ENCODE assay signal across 9 cellular contexts in the genomic region with DNA sequence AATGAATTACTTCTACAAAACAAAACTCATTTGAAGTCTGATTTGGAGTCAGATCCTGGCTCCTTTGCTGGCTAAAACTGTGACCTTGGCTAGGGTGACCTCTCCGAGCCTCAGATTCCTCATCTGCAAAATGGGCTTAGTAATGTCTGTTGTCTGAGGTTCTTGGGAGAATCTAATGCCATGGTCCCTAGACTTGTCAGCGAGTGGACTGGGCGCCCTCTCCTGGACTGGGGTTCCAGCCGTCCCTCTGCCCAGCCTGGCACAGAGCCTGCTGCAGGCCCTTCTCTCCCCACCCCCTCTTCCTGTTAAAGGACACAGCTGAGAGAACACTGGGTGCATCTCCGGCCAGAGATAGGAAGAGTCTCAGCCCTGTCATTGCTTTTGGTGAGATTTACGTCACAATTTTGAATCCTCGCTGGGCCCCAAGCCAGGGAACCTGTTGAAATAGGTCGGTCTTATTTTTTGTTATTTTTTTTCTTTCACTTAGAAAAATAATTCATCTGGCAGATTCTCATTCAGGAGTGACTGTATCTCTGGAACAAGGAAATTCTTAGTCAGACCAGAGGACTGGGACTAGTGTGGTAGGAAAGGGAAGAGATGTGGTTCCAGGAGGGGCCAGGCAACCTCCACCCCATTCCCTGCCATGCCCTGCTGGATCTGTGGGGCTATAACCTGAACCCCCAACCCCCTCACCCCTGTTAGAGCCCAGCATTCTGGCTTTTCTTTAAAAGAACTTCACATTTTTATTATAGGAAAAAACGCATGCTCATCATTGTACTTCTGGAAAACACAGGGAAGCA. TPM values are rescaled to one million over a fixed set of nuclear protein-coding genes. Genes with fewer than 3 reads are reported as not detected.
DNase-seq lines count a peak whose midpoint lies in the region; ATAC-seq and TF ChIP-seq lines count a peak whose summit lies in the region.
"Had no signal": no experiment of that assay in that cellular context is flagged by ENCODE, and none has a peak within 500 bp of the region (broad histone marks: within the 10 kb centered on the region; RNA-seq: fewer than 3 reads in every experiment).

No MANE protein-coding gene starts in this region.

- DNase-seq in NCI-H146 treated with DMSO at 0.1 percent for 48 hours (lab: John Stamatoyannopoulos, UW; ENCODE audit: unreplicated experiment) (peak; percentile 0), NCI-H146 (lab: John Stamatoyannopoulos, UW) (no peak), WTC11 (ENCODE audit: low spot score) (peak; percentile 31), heart right ventricle (peak; percentile 66 to 68), DMS79 treated with DMSO at 0.1 percent for 48 hours (lab: John Stamatoyannopoulos, UW) (no peak), NCI-H82 (lab: John Stamatoyannopoulos, UW) (no peak)

- H3K4me3 Mint-ChIP-seq in WTC11: no peak overlapping the region

- ATAC-seq in HG03432 (IDR thresholded peaks at IDR 0.05; ENCODE audit: unreplicated experiment) (peak; percentile 31), WTC11 (peak; percentile 55), heart right ventricle (peak; percentile 35 to 84 (median 68))

- H3K27me3 ChIP-seq in heart right ventricle (no peaks in the 10 kb centered on the region), skeletal muscle satellite cell (ENCODE audit: control insufficient read depth, insufficient read depth, low read length) (no peaks in the 10 kb centered on the region)

- H3K27me3 Mint-ChIP-seq in WTC11 (ENCODE audit: low read depth): no peaks in the 10 kb centered on the region

- peaks cover 3 to 36% (median 29%) of the 10 kb centered on the region in 9 donors for H3K4me1 ChIP-seq in heart right ventricle
- H3K4me1 ChIP-seq in skeletal muscle satellite cell (ENCODE audit: control insufficient read depth, insufficient read depth, low read length): peaks cover 32% of the 10 kb centered on the region

- H3K9ac ChIP-seq in skeletal muscle satellite cell (ENCODE audit: low read depth, low read length): peak overlapping the region; percentile 83

- no peaks in the 10 kb centered on the region for H3K9me3 Mint-ChIP-seq in WTC11

- H3K36me3 Mint-ChIP-seq in WTC11: peaks cover 39% of the 10 kb centered on the region

- no peak overlapping the region for H3K27ac Mint-ChIP-seq in WTC11

- POLR2A ChIA-PET in WTC11 (lab: Charles Lee): no interaction called here

- peak overlapping the region; percentile 50 for H3K4me2 ChIP-seq in skeletal muscle satellite cell (ENCODE audit: low read length)

- intact Hi-C loops in heart right ventricle (cut with DNase I): no loop called here

- H3K9me3 ChIP-seq in heart right ventricle (no peaks in the 10 kb centered on the region), skeletal muscle satellite cell (replicated peaks; ENCODE audit: low read length) (no peaks in the 10 kb centered on the region)

- H3K4me3 ChIP-seq in heart right ventricle (no peak overlapping the region), skeletal muscle satellite cell (ENCODE audit: low read length) (no peak overlapping the region)

- TF ChIP-seq CTCF in WTC11 (IDR thresholded peaks at IDR 0.05): no peak
- TF ChIP-seq CTCF in heart right ventricle (IDR thresholded peaks at IDR 0.05): peak in 7 of 9 donors; percentile 7 to 51 (median 27)

- peaks cover 0 to 56% (median 4%) of the 10 kb centered on the region in 9 donors for H3K36me3 ChIP-seq in heart right ventricle
- H3K36me3 ChIP-seq in skeletal muscle satellite cell (ENCODE audit: insufficient read depth, low read length): peaks cover 35% of the 10 kb centered on the region

- peaks cover 12% of the 10 kb centered on the region for H3K4me1 Mint-ChIP-seq in WTC11

- H3K27ac ChIP-seq in heart right ventricle: peak overlapping the region; percentile 33 to 80 (median 60)
- H3K27ac ChIP-seq: C4-2B had no signal

- CTCF ChIA-PET in WTC11 (lab: Charles Lee): interaction anchor here (1.0 to 1.6 kb wide), 3 partner anchors 9 to 196 kb away, joined by 3 to 6 read pairs (median 4); no protein-coding TSS in a partner anchor

- 61 to 69% methylated on average over 9 of the region's 9 CpGs for WGBS in heart right ventricle, 2 donors

TF ChIP-seq in WTC11, 78 proteins besides CTCF, POLR2A, EP300 and RAD21:
- TF ChIP-seq ESRRA (CRISPR knock-in tag; IDR thresholded peaks at IDR 0.05; ENCODE audit: borderline replicate concordance): peak; percentile 85; the same call in 1 of the 2 replicates
- TF ChIP-seq ZNF317 (CRISPR knock-in tag; IDR thresholded peaks at IDR 0.05; ENCODE audit: borderline replicate concordance, low read depth): no peak
- no peak for TF ChIP-seq TP53 (CRISPR knock-in tag; IDR thresholded peaks at IDR 0.05)

RNA-seq across cellular contexts. Expression of a gene that starts 48.2 kb away (rescaled TPM):
- 46.2 to 52.2 TPM (median 51.9 TPM) in 3 replicates for total RNA-seq in WTC11 (2021)
- 10 to 100 TPM; 23.2 to 33.7 (median 28.9) TPM for total RNA-seq in heart right ventricle
- polyA plus RNA-seq in heart right ventricle: 10 to 100 TPM; 29.0 to 84.9 TPM
- total RNA-seq in skeletal muscle satellite cell (2012; rRNA removed): 67.7 and 73.2 TPM in 2 replicates

Comparison
In these comparisons a context has a peak if more than half of its experiments do, and no peak if none do; other contexts are left out.
1. DNase-seq: peak in NCI-H146 treated with DMSO at 0.1 percent for 48 hours (single experiment), WTC11 (single experiment) and heart right ventricle (2 of 2); none in NCI-H146 (single experiment), DMS79 treated with DMSO at 0.1 percent for 48 hours (single experiment) and NCI-H82 (single experiment).
2. Peak in every context shown above with its lines, with median percentiles within 50 percentile points of each other: ATAC-seq.